ENCODE assay signal across 22 cellular contexts in the genomic region with DNA sequence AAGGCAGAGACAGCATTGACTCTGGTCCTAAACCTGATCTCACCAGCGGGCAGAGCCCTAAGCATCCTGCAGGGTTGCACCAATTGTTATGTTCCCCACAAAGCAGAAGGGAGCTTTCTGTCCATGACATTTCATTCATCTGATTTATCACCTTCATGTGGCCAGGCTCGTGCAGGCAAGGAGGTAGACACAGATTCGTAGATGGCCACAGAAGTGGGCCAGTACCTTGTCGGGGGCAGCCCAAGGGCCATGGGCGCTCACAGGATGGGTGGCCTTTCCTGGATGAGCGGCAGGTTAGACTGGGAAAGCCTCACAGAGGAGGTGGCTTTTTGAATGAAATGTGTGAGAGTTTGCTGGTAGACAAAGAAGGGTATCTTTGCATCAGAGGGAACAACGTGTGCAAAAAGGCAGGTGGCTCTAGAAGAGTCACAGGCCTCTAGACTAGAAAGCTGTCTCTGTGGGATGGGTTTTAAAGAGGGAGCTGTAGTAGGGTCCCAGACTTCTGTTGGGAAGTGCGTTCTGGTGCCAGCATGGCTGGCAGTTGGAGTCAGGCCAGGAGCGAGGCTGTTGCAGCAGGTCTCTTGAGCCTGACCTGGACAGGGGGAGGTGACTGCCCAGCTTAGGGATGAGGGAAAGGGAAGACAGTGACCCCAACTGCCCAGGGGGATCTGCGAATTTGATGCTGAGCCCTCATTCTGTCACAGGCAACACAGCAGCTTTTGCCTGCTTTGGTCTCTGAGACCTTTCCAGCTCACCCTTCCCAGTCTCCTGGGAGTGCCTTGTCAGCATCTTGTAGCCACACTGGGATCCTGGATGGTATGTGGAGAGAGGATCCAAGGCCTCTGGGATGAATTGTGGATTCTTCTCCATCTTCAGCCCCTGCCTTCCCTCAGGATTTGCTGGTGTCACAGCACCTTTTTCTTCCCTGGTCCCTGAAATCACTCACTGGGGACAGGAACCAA. TPM values are rescaled to one million over a fixed set of nuclear protein-coding genes. Genes with fewer than 3 reads are reported as not detected.
A peak's percentile ranks its signal among the peaks of the same experiment; 100 is the strongest.
DNase-seq lines count a peak whose midpoint lies in the region; ATAC-seq, FAIRE-seq and TF ChIP-seq lines count a peak whose summit lies in the region.
"Had no signal": no experiment of that assay in that cellular context is flagged by ENCODE, and none has a peak within 500 bp of the region (broad histone marks: within the 10 kb centered on the region; RNA-seq: fewer than 3 reads in every experiment).

No MANE protein-coding gene starts in this region.

- H2AFZ ChIP-seq in H9 (ENCODE audit: low read length), result no peak overlapping the region
- H2AFZ ChIP-seq in K562 (ENCODE audit: low read depth, low read length), result no peak overlapping the region
- H2AFZ ChIP-seq in HepG2 (ENCODE audit: low read length), result no peak overlapping the region

- H3K27me3 Mint-ChIP-seq in H9 (ENCODE audit: low read depth), result no peaks in the 10 kb centered on the region; the same call in 1 of the 2 replicates

- no peak overlapping the region for H3K4ac ChIP-seq in H9 (ENCODE audit: low read depth, low read length)

- peaks cover 6% of the 10 kb centered on the region for H3K79me1 ChIP-seq in H9 (ENCODE audit: insufficient read depth, low read depth, low read length, poor library complexity, severe bottlenecking)

- TF ChIP-seq POLR2A in K562 (conservative IDR thresholded peaks at IDR 0.05) (no peak), HepG2 (IDR thresholded peaks at IDR 0.05; ENCODE audit: insufficient read depth in 1 of 2, low read depth in 2 of 2, low read length in 2 of 2) (no peak), spleen (IDR thresholded peaks at IDR 0.05) (no peak)

- no CpG with 5 or more reads among the region's 10 CpGs for WGBS in H9 (ENCODE audit: extremely low coverage, insufficient read length, low lambda C conversion rate)
- WGBS in K562 (ENCODE audit: insufficient coverage, low coverage, missing lambda C conversion rate), result 64% methylated on average over 10 of the region's 10 CpGs
- 90% methylated on average over 10 of the region's 10 CpGs for WGBS in HepG2 (ENCODE audit: low lambda C conversion rate)
- WGBS in spleen, 5 donors, result 74 to 83% (median 77%) methylated on average over 9 to 10 of the region's 10 CpGs

- H3K79me2 ChIP-seq in H9 (ENCODE audit: insufficient read depth, low read length), result peaks cover 37% of the 10 kb centered on the region; the same call in 1 of the 2 replicates
- H3K79me2 ChIP-seq in K562 (ENCODE audit: control insufficient read depth, insufficient read depth, low read length), result peaks cover 79% of the 10 kb centered on the region
- H3K79me2 ChIP-seq in HepG2 (ENCODE audit: insufficient read depth, low read length), result peaks cover 79% of the 10 kb centered on the region

- H3K4me1 ChIP-seq in H9 (ENCODE audit: insufficient read depth, low read length), result peaks cover 22% of the 10 kb centered on the region; the same call in 1 of the 2 replicates
- peaks cover 56 to 66% of the 10 kb centered on the region in 2 experiments for H3K4me1 ChIP-seq in K562 (replicated peaks in 1 of 2; ENCODE audit: control insufficient read depth in 2 of 2, insufficient read depth in 2 of 2, low read length in 2 of 2)
- peaks cover 74% of the 10 kb centered on the region for H3K4me1 ChIP-seq in HepG2 (ENCODE audit: insufficient read depth, low read length)
- H3K4me1 ChIP-seq in spleen, result peaks cover 0 to 63% (median 30%) of the 10 kb centered on the region in 6 donors
- peaks cover 17% of the 10 kb centered on the region for H3K4me1 ChIP-seq in HAP-1
- H3K4me1 ChIP-seq in ascending aorta, result peaks cover 0 to 21% of the 10 kb centered on the region in 2 donors

- no peak overlapping the region for H3K18ac ChIP-seq in H9 (ENCODE audit: insufficient read length, low read depth, low read length)

- DNase-seq in H9, result no peak
- no peak for DNase-seq in K562 (ENCODE audit: extremely low read depth in 1 of 4, low spot score in 3 of 4)
- DNase-seq in HepG2 (ENCODE audit: low spot score), result no peak
- DNase-seq in spleen, result peak; percentile 54
- DNase-seq in left colon, result no peak
- DNase-seq in HAP-1 (ENCODE audit: low spot score in 2 of 2), result no peak
- DNase-seq in ascending aorta (ENCODE audit: low spot score in 2 of 2), result no peak
- DNase-seq: activated CD4-positive, alpha-beta T cell treated with anti-CD3 and anti-CD28 coated beads for 36 hours; activated naive CD8-positive, alpha-beta T cell treated with anti-CD3 and anti-CD28 coated beads, Interleukin-2, amount 10 ng/mL, durations not matched to agents 7 days and 5 days; activated T-cell treated with anti-CD3 and anti-CD28 coated beads for 4 hours; DMS79; HFFc6; hippocampal formation; Kasumi-1; NCI-H1694 treated with DMSO at 0.1 percent for 48 hours; NCI-H526; small intestine had no signal

- H2BK15ac ChIP-seq in H9 (ENCODE audit: low read depth, low read length), result no peak overlapping the region

- H2AK5ac ChIP-seq in H9 (ENCODE audit: insufficient read length, low read length), result no peak overlapping the region

- H3K4me3 Mint-ChIP-seq in H9, result peak overlapping the region; percentile 80 to 85; a peak in 4 of 5 replicates
- H3K4me3 Mint-ChIP-seq: activated naive CD8-positive, alpha-beta T cell treated with anti-CD3 and anti-CD28 coated beads, Interleukin-2, amount 10 ng/mL, durations not matched to agents 7 days and 5 days; central memory CD8-positive, alpha-beta T cell; stimulated activated naive CD8-positive, alpha-beta T cell treated with anti-CD3 and anti-CD28 coated beads, Interleukin-15, Interleukin-2, amounts not matched to agents 100 ng/mL and 50 ng/mL, for 24 hours; T-helper 1 cell treated with Interleukin-12 subunit alpha and Interleukin-12 subunit beta and Interleukin-4 antibody, amounts not matched to agents 30 μg/mL and 1 μg/mL, for 36 hours had no signal

- no peak overlapping the region for H3K23ac ChIP-seq in H9 (ENCODE audit: insufficient read length, low read depth, low read length)

- H2BK20ac ChIP-seq in H9 (ENCODE audit: low read depth, low read length, poor library complexity, severe bottlenecking), result no peak overlapping the region

- H3K27ac ChIP-seq in H9 (ENCODE audit: insufficient read length, low read depth, low read length), result no peak overlapping the region
- no peak overlapping the region for H3K27ac ChIP-seq in K562 (ENCODE audit: extremely low read depth, low read depth, low read length)
- H3K27ac ChIP-seq in HepG2 (ENCODE audit: extremely low read length, insufficient read depth, low read length), result no peak overlapping the region
- no peak overlapping the region for H3K27ac ChIP-seq in spleen
- H3K27ac ChIP-seq in ascending aorta, result peak overlapping the region in 1 of 2 donors; percentile 30

- ATAC-seq in K562 (no peak), HepG2 (no peak), left colon (no peak), GM18909 (IDR thresholded peaks at IDR 0.05; ENCODE audit: poor library complexity, unreplicated experiment) (no peak)
- ATAC-seq: activated CD4-positive, alpha-beta T cell treated with anti-CD3 and anti-CD28 coated beads for 36 hours had no signal

- peaks cover 14 to 21% (median 19%) of the 10 kb centered on the region in 3 experiments for H3K36me3 Mint-ChIP-seq in H9 (ENCODE audit: insufficient read depth in 1 of 3, low read depth in 3 of 3)
- H3K36me3 Mint-ChIP-seq: activated naive CD8-positive, alpha-beta T cell treated with anti-CD3 and anti-CD28 coated beads, Interleukin-2, amount 10 ng/mL, durations not matched to agents 7 days and 5 days had no signal

- CTCF ChIA-PET in K562 (lab: Yijun Ruan, JAX; ENCODE audit: low intra/inter-chr PET ratio) (no interaction called here), HepG2 (lab: Yijun Ruan, JAX; ENCODE audit: low intra/inter-chr PET ratio, low total read pairs) (no interaction called here)

- no peak overlapping the region for H3K14ac ChIP-seq in H9 (ENCODE audit: insufficient read depth, low read length)

- POLR2A ChIA-PET in K562 (lab: Yijun Ruan, JAX) (interaction anchor here (1.0 kb wide), 1 partner anchor 64 kb away, joined by 3 read pairs; no protein-coding TSS in a partner anchor), HepG2 (lab: Yijun Ruan, JAX) (interaction anchor here (4.7 kb wide), 1 partner anchor 16 kb away, joined by 39 read pairs; no protein-coding TSS in a partner anchor)

- H3K4me1 Mint-ChIP-seq in H9, result peaks cover 66 to 69% of the 10 kb centered on the region in 2 experiments

- no peak overlapping the region for H3T11ph ChIP-seq in H9 (ENCODE audit: low read length)

- no peak overlapping the region for H3K56ac ChIP-seq in H9 (ENCODE audit: insufficient read length, low read depth, low read length)

- H4K91ac ChIP-seq in H9 (ENCODE audit: insufficient read length, low read depth, low read length), result no peak overlapping the region

- H3K9me1 ChIP-seq in K562 (ENCODE audit: control insufficient read depth, insufficient read depth, low read length), result peaks cover 7% of the 10 kb centered on the region

- FAIRE-seq in K562 (lab: Jason Lieb, UNC), result no peak
- FAIRE-seq in HepG2 (lab: Jason Lieb, UNC), result no peak
- FAIRE-seq: small intestine had no signal

- intact Hi-C loops in K562 (cut with micrococcal nuclease), result no loop called here
- intact Hi-C loops in HepG2 (cut with micrococcal nuclease; ENCODE audit: unreplicated experiment), result loop anchor here (10.0 kb wide), 1 partner anchor 972 kb away; a partner anchor contains a TSS
- intact Hi-C loops in spleen (cut with DNase I; ENCODE audit: low total_unique reads), result no loop called here
- intact Hi-C loops in left colon (cut with DNase I, micrococcal nuclease), result no loop called here
- intact Hi-C loops in ascending aorta (cut with DNase I), result loop anchor here (10.0 kb wide), 2 partner anchors 552 to 1372 kb away; no protein-coding TSS in a partner anchor

- H3K27ac Mint-ChIP-seq in H9, result peak overlapping the region in 1 of 3 experiments; percentile 65; a peak in 1 of 7 replicates
- H3K27ac Mint-ChIP-seq: activated CD4-positive, alpha-beta T cell treated with anti-CD3 and anti-CD28 coated beads for 36 hours; activated naive CD8-positive, alpha-beta T cell treated with anti-CD3 and anti-CD28 coated beads, Interleukin-2, amount 10 ng/mL, durations not matched to agents 7 days and 5 days; stimulated activated naive CD8-positive, alpha-beta T cell treated with anti-CD3 and anti-CD28 coated beads, Interleukin-15, Interleukin-2, amounts not matched to agents 100 ng/mL and 50 ng/mL, for 24 hours; T-helper 1 cell treated with Interleukin-12 subunit alpha and Interleukin-12 subunit beta and Interleukin-4 antibody, amounts not matched to agents 30 μg/mL and 1 μg/mL, for 36 hours had no signal

- TF ChIP-seq RAD21 in K562 (CRISPR knock-in tag; conservative IDR thresholded peaks at IDR 0.05 in 1 of 2, IDR thresholded peaks at IDR 0.05 in 1 of 2) (no peak), HepG2 (CRISPR knock-in tag; IDR thresholded peaks at IDR 0.05) (no peak)

- no peak overlapping the region for H2BK120ac ChIP-seq in H9 (ENCODE audit: low read depth, low read length, poor library complexity, severe bottlenecking)

- peaks cover 22% of the 10 kb centered on the region; the same call in 2 of the 3 replicates for H3K36me3 ChIP-seq in K562 (ENCODE audit: control insufficient read depth, insufficient read depth, low read length)
- H3K36me3 ChIP-seq in HepG2 (replicated peaks in 1 of 2; ENCODE audit: control insufficient read depth in 1 of 2, insufficient read depth in 2 of 2, low read length in 2 of 2), result no peaks in the 10 kb centered on the region; a peak in 3 of 5 replicates
- H3K36me3 ChIP-seq in spleen, result no peaks in the 10 kb centered on the region
- H3K36me3 ChIP-seq in HAP-1 (replicated peaks), result no peaks in the 10 kb centered on the region; the same call in 1 of the 2 replicates
- H3K36me3 ChIP-seq in ascending aorta, result no peaks in the 10 kb centered on the region

- BruUV-seq in K562 (replicated peaks; lab: Mats Ljungman, UMichigan) (no TSS peak), HepG2 (replicated peaks; lab: Mats Ljungman, UMichigan) (no TSS peak)

- H4K5ac ChIP-seq in H9 (ENCODE audit: insufficient read length, low read depth, low read length), result no peak overlapping the region

- H3K27me3 ChIP-seq in H9 (ENCODE audit: insufficient read depth, low read length) (no peaks in the 10 kb centered on the region), K562 (ENCODE audit: control insufficient read depth in 2 of 2, insufficient read depth in 2 of 2, low read length in 2 of 2) (no peaks in the 10 kb centered on the region), HepG2 (ENCODE audit: control insufficient read depth in 1 of 2, insufficient read depth in 2 of 2, low read length in 2 of 2) (no peaks in the 10 kb centered on the region), spleen (replicated peaks in 1 of 7) (peaks cover 0 to 43% (median 16%) of the 10 kb centered on the region in 7 donors), HAP-1 (ENCODE audit: low read depth) (no peaks in the 10 kb centered on the region), ascending aorta (no peaks in the 10 kb centered on the region)

- TF ChIP-seq CTCF in H9 (conservative IDR thresholded peaks at IDR 0.05) (no peak), K562 (IDR thresholded peaks at IDR 0.05 in 2 of 3, conservative IDR thresholded peaks at IDR 0.05 in 1 of 3; ENCODE audit: insufficient read depth in 2 of 3, low read depth in 1 of 3, low read length in 3 of 3) (no peak), HepG2 (CRISPR knock-in tag; IDR thresholded peaks at IDR 0.05) (no peak), spleen (IDR thresholded peaks at IDR 0.05 in 8 of 11, conservative IDR thresholded peaks at IDR 0.05 in 3 of 11) (no peak), ascending aorta (IDR thresholded peaks at IDR 0.05) (no peak)

- peaks cover 9 to 11% of the 10 kb centered on the region in 2 experiments for H3K9me3 Mint-ChIP-seq in H9
- H3K9me3 Mint-ChIP-seq: central memory CD8-positive, alpha-beta T cell; stimulated activated naive CD8-positive, alpha-beta T cell treated with anti-CD3 and anti-CD28 coated beads, Interleukin-15, Interleukin-2, amounts not matched to agents 100 ng/mL and 50 ng/mL, for 24 hours; T-helper 1 cell treated with Interleukin-12 subunit alpha and Interleukin-12 subunit beta and Interleukin-4 antibody, amounts not matched to agents 30 μg/mL and 1 μg/mL, for 36 hours had no signal

- H4K8ac ChIP-seq in H9 (replicated peaks; ENCODE audit: insufficient read length, low read depth, low read length), result no peak overlapping the region

- no peaks in the 10 kb centered on the region for H3K9me3 ChIP-seq in H9 (ENCODE audit: control insufficient read depth, low read depth, low read length)
- no peaks in the 10 kb centered on the region for H3K9me3 ChIP-seq in K562 (replicated peaks; ENCODE audit: control insufficient read depth, insufficient read depth, low read depth, low read length)
- no peaks in the 10 kb centered on the region for H3K9me3 ChIP-seq in HepG2 (ENCODE audit: low read length)
- H3K9me3 ChIP-seq in spleen, result no peaks in the 10 kb centered on the region
- H3K9me3 ChIP-seq in HAP-1, result peaks cover under 1% of the 10 kb centered on the region
- H3K9me3 ChIP-seq in ascending aorta, result no peaks in the 10 kb centered on the region

- H3K23me2 ChIP-seq in H9 (ENCODE audit: insufficient read length, low read depth, low read length, poor library complexity, severe bottlenecking), result peaks cover 10% of the 10 kb centered on the region

- H4K20me1 ChIP-seq in H9 (ENCODE audit: control insufficient read depth, insufficient read depth, insufficient read length), result no peaks in the 10 kb centered on the region
- peaks cover 22% of the 10 kb centered on the region for H4K20me1 ChIP-seq in K562 (replicated peaks; ENCODE audit: control insufficient read depth, insufficient read depth, low read length)
- peaks cover 43% of the 10 kb centered on the region for H4K20me1 ChIP-seq in HepG2 (ENCODE audit: insufficient read depth, low read length)

- H3K9ac ChIP-seq in H9 (ENCODE audit: extremely low read depth, insufficient read length, low read length) (no peak overlapping the region), K562 (ENCODE audit: insufficient read depth in 1 of 2, low read depth in 2 of 2, low read length in 2 of 2) (peak overlapping the region in 1 of 2 experiments; percentile 66; a peak in 2 of 4 replicates), HepG2 (ENCODE audit: insufficient read depth, low read depth, low read length) (no peak overlapping the region)

- no peak for TF ChIP-seq EP300 in K562 (IDR thresholded peaks at IDR 0.05; ENCODE audit: low read length)
- no peak for TF ChIP-seq EP300 in HepG2 (IDR thresholded peaks at IDR 0.05; ENCODE audit: low read depth in 2 of 2, low read length in 2 of 2)
- TF ChIP-seq EP300 in HepG2 (CRISPR knock-in tag; IDR thresholded peaks at IDR 0.05; ENCODE audit: borderline replicate concordance), result no peak

- H2BK12ac ChIP-seq in H9 (ENCODE audit: insufficient read length, low read depth, low read length), result no peak overlapping the region

- in situ Hi-C loops in K562 (cut with MboI), result no loop called here
- in situ Hi-C loops in HepG2 (cut with HindIII; ENCODE audit: extremely low pct_ligation_motif_present, low pct_unique_long_range_greater_than_20kb), result no loop called here
- in situ Hi-C loops in HAP-1 (cut with MboI; ENCODE audit: low sequenced_read_pairs), result no loop called here

- H3K4me2 ChIP-seq in H9 (ENCODE audit: insufficient read depth, insufficient read length, low read length), result no peak overlapping the region
- H3K4me2 ChIP-seq in K562 (ENCODE audit: insufficient read depth, low read length), result no peak overlapping the region
- peak overlapping the region; percentile 92; the same call in 1 of the 2 replicates for H3K4me2 ChIP-seq in HepG2 (ENCODE audit: low read depth, low read length)

- H2BK5ac ChIP-seq in H9 (ENCODE audit: insufficient read length, low read length), result no peak overlapping the region

- H3K4me3 ChIP-seq in K562 (no peak overlapping the region), HepG2 (replicated peaks in 1 of 3; ENCODE audit: insufficient read depth in 1 of 3, low read depth in 2 of 3, low read length in 3 of 3) (peak overlapping the region in 1 of 3 experiments; percentile 6; a peak in 1 of 6 replicates), spleen (no peak overlapping the region), HAP-1 (no peak overlapping the region), ascending aorta (peak overlapping the region in 1 of 2 donors; percentile 86)
- H3K4me3 ChIP-seq: lung had no signal

RNA-seq across cellular contexts. Expression of a gene that starts 3.2 kb away (rescaled TPM):
- total RNA-seq in H9 (2021) (25.4 and 27.4 TPM in 2 replicates), K562 (2014; rRNA removed) (8.4 and 14.1 TPM in 2 replicates), K562 (2014; rRNA removed; fragmentation: Illumina TruSeq; extraction: Trizol) (3.3 and 4.2 TPM in 2 replicates), K562 (2015; rRNA removed; fragmentation: Illumina TruSeq; extraction: Trizol) (6.6 and 6.8 TPM in 2 replicates), K562 (2021) (11.9 and 14.1 TPM in 2 replicates), HepG2 (2016; rRNA removed; fragmentation: Illumina TruSeq; extraction: Trizol) (11.9 and 21.4 TPM in 2 replicates), spleen (10 to 100 TPM in 6 of 7 donors, 1 to 10 TPM in 1; 9.4 to 18.6 (median 13.1) TPM), left colon (10 to 100 TPM; 38.4 to 42.6 TPM), ascending aorta (121 TPM)
- total RNA-seq in K562 (2011; cell fraction: chromatin; rRNA removed; ENCODE audit: low replicate concordance), result 11.1 and 28.4 TPM in 2 replicates
- 25.8 and 29.7 TPM in 2 replicates for total RNA-seq in K562 (2011; cell fraction: nucleolus; rRNA removed)
- 21.8 and 26.4 TPM in 2 replicates for total RNA-seq in K562 (2011; cell fraction: nucleoplasm; rRNA removed)
- polyA plus RNA-seq in K562 (2011; rRNA removed) (10.1 and 13.8 TPM in 2 replicates), K562 (2014; fragmentation: Illumina TruSeq; extraction: Trizol) (8.4 and 12.1 TPM in 2 replicates), K562 (2014; fragmentation: Nextera tagmentation; extraction: Ambion mirVana) (1 to 10 TPM in 1 of 2 experiments, under 1 TPM in 1; 0.60 to 1.0 TPM), K562 (2014; rRNA removed) (9.1 and 12.3 TPM in 2 replicates), HepG2 (2011; rRNA removed) (20.3 and 27.9 TPM in 2 replicates), spleen (1 to 10 TPM; 1.1 to 5.7 (median 1.8) TPM)
- polyA plus RNA-seq in K562 (2011; cell fraction: cytosol; rRNA removed), result 13.9 and 37.3 TPM in 2 replicates
- polyA plus RNA-seq in K562 (2011; cell fraction: nucleus; rRNA removed), result 7.1 and 14.0 TPM in 2 replicates
- 11.1 and 12.1 TPM in 2 replicates for polyA plus RNA-seq in K562 (2012)
- polyA minus RNA-seq in K562 (2011; rRNA and poly(A)+ RNA removed), result 7.3 and 10.2 TPM in 2 replicates
- 11.4 and 12.7 TPM in 2 replicates for polyA minus RNA-seq in K562 (2011; cell fraction: cytosol; rRNA and poly(A)+ RNA removed)
- 12.3 and 13.4 TPM in 2 replicates for polyA minus RNA-seq in K562 (2011; cell fraction: nucleus; rRNA and poly(A)+ RNA removed)
- 7.5 TPM in 2 replicates for total RNA-seq in HepG2 (2016; cell fraction: cytosol; rRNA removed; fragmentation: Illumina TruSeq; extraction: Trizol; ENCODE audit: low read depth)
- 10.8 and 20.0 TPM in 2 replicates for total RNA-seq in HepG2 (2016; cell fraction: insoluble cytoplasmic fraction; rRNA removed; fragmentation: Illumina TruSeq; extraction: Trizol)
- total RNA-seq in HepG2 (2016; cell fraction: membrane; rRNA removed; fragmentation: Illumina TruSeq; extraction: Trizol), result 20.4 and 22.9 TPM in 2 replicates
- total RNA-seq in HepG2 (2016; cell fraction: nucleus; rRNA removed; fragmentation: Illumina TruSeq; extraction: Trizol), result 19.5 and 22.7 TPM in 2 replicates
- polyA plus RNA-seq in HepG2 (2011; cell fraction: cytosol; rRNA removed), result 17.7 and 23.1 TPM in 2 replicates
- 18.1 and 21.0 TPM in 2 replicates for polyA plus RNA-seq in HepG2 (2011; cell fraction: nucleus; rRNA removed)
- polyA plus RNA-seq in HepG2 (2012), result 12.6 and 19.6 TPM in 2 replicates
- polyA plus RNA-seq in HepG2 (2016; cell fraction: cytosol; fragmentation: Illumina TruSeq; extraction: Trizol; ENCODE audit: low read depth), result 8.7 and 9.4 TPM in 2 replicates
- 14.2 and 18.9 TPM in 2 replicates for polyA plus RNA-seq in HepG2 (2016; cell fraction: insoluble cytoplasmic fraction; fragmentation: Illumina TruSeq; extraction: Trizol; ENCODE audit: low read depth)
- 23.1 and 23.6 TPM in 2 replicates for polyA plus RNA-seq in HepG2 (2016; cell fraction: membrane; fragmentation: Illumina TruSeq; extraction: Trizol; ENCODE audit: low read depth)
- polyA plus RNA-seq in HepG2 (2016; cell fraction: nucleus; fragmentation: Illumina TruSeq; extraction: Trizol; ENCODE audit: insufficient read depth, low read depth), result 30.1 and 34.2 TPM in 2 replicates
- polyA minus RNA-seq in HepG2 (2011; rRNA and poly(A)+ RNA removed; ENCODE audit: low replicate concordance), result 66.3 and 74.4 TPM in 2 replicates
- polyA minus RNA-seq in HepG2 (2011; cell fraction: cytosol; rRNA and poly(A)+ RNA removed), result 16.7 and 18.5 TPM in 2 replicates
- polyA minus RNA-seq in HepG2 (2011; cell fraction: nucleus; rRNA and poly(A)+ RNA removed), result 11.3 and 15.5 TPM in 2 replicates

Comparison
In these comparisons a context has a peak if more than half of its experiments do, and no peak if none do; other contexts are left out.
1. intact Hi-C loops: an anchor here in HepG2 (10.0 kb wide) and ascending aorta (10.0 kb wide); none called in K562, spleen and left colon.